ENCODE assay signal across 9 cellular contexts in genomic region chr10:14878266-14879054, GRCh38. TPM values are rescaled to one million over a fixed set of nuclear protein-coding genes. Genes with fewer than 3 reads are reported as not detected.
DNase-seq lines count a peak whose midpoint lies in the region; ATAC-seq, FAIRE-seq and TF ChIP-seq lines count a peak whose summit lies in the region.
"Had no signal": no experiment of that assay in that cellular context is flagged by ENCODE, and none has a peak within 500 bp of the region (broad histone marks: within the 10 kb centered on the region; RNA-seq: fewer than 3 reads in every experiment).

Gene SUV39H2 (plus strand): TSS chr10:14878866. CDS start chr10:14878889, 23 bp downstream.

- TF ChIP-seq CTCF in kidney (IDR thresholded peaks at IDR 0.05; ENCODE audit: borderline replicate concordance, extremely low read depth, insufficient read depth) = peak; percentile 19

- FAIRE-seq in kidney (lab: Jason Lieb, UNC) = no peak
- FAIRE-seq: endometrium had no signal

- intact Hi-C loops in kidney (cut with DNase I) = no loop called here

- no peaks in the 10 kb centered on the region for H3K9me3 ChIP-seq in kidney (ENCODE audit: control insufficient read depth in 1 of 2, low read length in 2 of 2)

- H3K9ac ChIP-seq in kidney (ENCODE audit: low read length in 2 of 2) = peak within 1 kb of the TSS; percentile 51 to 84

- H3K27ac ChIP-seq in kidney (ENCODE audit: low read depth in 2 of 2, low read length in 2 of 2) = peak within 1 kb of the TSS; percentile 89 to 95

- H3K4me3 ChIP-seq in kidney (ENCODE audit: low read length in 2 of 2) = peak within 1 kb of the TSS; percentile 87 to 92

- DNase-seq in Ammon's horn (ENCODE audit: low spot score) (peak; percentile 97), GM19238 (ENCODE audit: insufficient read length, low spot score) (peak; percentile 98), NCI-H510A (lab: John Stamatoyannopoulos, UW) (peak; percentile 73), cerebellar nuclear complex (lab: John Stamatoyannopoulos, UW) (peak; percentile 35 to 65), kidney (peak; percentile 98)
- peak; percentile 87 for DNase-seq in activated CD4-positive, alpha-beta T cell treated with anti-CD3 and anti-CD28 coated beads for 1 hour
- peak; percentile 78 to 94 for DNase-seq in stimulated activated CD4-positive, alpha-beta T cell treated with anti-CD3 and anti-CD28 coated beads, Interleukin-15, amount 100 ng/mL, for 1 hour (ENCODE audit: low read depth in 1 of 2, low spot score in 1 of 2)

- peak; percentile 90 for ATAC-seq in HG03439 (IDR thresholded peaks at IDR 0.05; ENCODE audit: unreplicated experiment)

- no peaks in the 10 kb centered on the region for H3K36me3 ChIP-seq in kidney (ENCODE audit: control insufficient read depth in 1 of 2, insufficient read depth in 2 of 2, low read length in 2 of 2)

- H3K4me1 ChIP-seq in kidney (ENCODE audit: control insufficient read depth in 1 of 2, insufficient read depth in 1 of 2, low read depth in 1 of 2, low read length in 2 of 2) = peaks cover 3 to 5% of the 10 kb centered on the region in 2 donors

RNA-seq across cellular contexts. Expression of gene SUV39H2, which starts in this region (rescaled TPM):
- total RNA-seq in kidney = 5.1 TPM
- polyA plus RNA-seq in kidney (ENCODE audit: insufficient read depth, low read depth, low replicate concordance) = 3.8 TPM

Comparison
In these comparisons a context has a peak if more than half of its experiments do, and no peak if none do; other contexts are left out.
1. Peak in every context shown above with its lines: DNase-seq, ATAC-seq, H3K4me3 ChIP-seq and H3K27ac ChIP-seq.